In the genomic region with DNA sequence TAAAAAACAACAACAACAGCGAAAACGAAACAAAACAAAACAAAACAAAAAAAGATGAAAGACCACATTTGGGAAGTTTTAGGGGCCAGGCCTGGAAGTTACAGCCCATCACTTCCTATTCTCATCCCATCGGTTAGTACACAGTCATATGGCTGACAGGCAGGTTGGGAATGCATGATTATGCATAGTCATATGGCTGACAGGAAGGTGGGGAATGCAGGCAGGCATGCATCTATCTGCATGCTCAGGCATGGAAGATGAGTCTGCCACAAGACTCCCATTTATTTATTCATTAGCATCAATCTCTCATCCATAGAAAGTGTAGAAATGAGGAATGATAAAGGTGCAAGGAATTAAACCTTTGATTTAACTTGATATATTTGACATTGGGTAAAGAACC, we compare ENCODE assay signal across 1 cellular context.
TF ChIP-seq lines count a peak whose summit lies in the region.

No MANE protein-coding gene starts in this region.

TF ChIP-seq in H1, 55 proteins besides CTCF, POLR2A, EP300 and RAD21 (continued from another document):
- TF ChIP-seq, protein P1, sequence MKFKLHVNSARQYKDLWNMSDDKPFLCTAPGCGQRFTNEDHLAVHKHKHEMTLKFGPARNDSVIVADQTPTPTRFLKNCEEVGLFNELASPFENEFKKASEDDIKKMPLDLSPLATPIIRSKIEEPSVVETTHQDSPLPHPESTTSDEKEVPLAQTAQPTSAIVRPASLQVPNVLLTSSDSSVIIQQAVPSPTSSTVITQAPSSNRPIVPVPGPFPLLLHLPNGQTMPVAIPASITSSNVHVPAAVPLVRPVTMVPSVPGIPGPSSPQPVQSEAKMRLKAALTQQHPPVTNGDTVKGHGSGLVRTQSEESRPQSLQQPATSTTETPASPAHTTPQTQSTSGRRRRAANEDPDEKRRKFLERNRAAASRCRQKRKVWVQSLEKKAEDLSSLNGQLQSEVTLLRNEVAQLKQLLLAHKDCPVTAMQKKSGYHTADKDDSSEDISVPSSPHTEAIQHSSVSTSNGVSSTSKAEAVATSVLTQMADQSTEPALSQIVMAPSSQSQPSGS (IDR thresholded peaks at IDR 0.05; ENCODE audit: low read length), result no peak
- TF ChIP-seq NRF1 (IDR thresholded peaks at IDR 0.05; ENCODE audit: low read depth, low read length) (no peak), SAP30 (IDR thresholded peaks at IDR 0.05; ENCODE audit: insufficient read depth, insufficient replicate concordance, low read length) (no peak)
